Comparison of ENCODE assay signal across 32 cellular contexts in genomic region chr18:39500320-39500719, GRCh38.
"Had no signal": no experiment of that assay in that cellular context is flagged by ENCODE, and none has a peak within 500 bp of the region (broad histone marks: within the 10 kb centered on the region; RNA-seq: fewer than 3 reads in every experiment).

No MANE protein-coding gene starts in this region.

- H3K27me3 ChIP-seq: ascending aorta, cardiac muscle cell, colonic mucosa, gastroesophageal sphincter, left lung, pancreas had no signal

- H3K9me3 ChIP-seq: ascending aorta, colonic mucosa, gastroesophageal sphincter, heart right ventricle, lower lobe of right lung, pancreas, prostate gland, thoracic aorta had no signal

- H3K36me3 Mint-ChIP-seq: activated naive CD4-positive, alpha-beta T cell treated with anti-CD3 and anti-CD28 coated beads, Interleukin-2, amount 10 ng/mL, durations not matched to agents 7 days and 5 days; activated naive CD8-positive, alpha-beta T cell treated with anti-CD3 and anti-CD28 coated beads, Interleukin-2, amount 10 ng/mL, durations not matched to agents 7 days and 5 days; brain; stimulated activated effector memory CD8-positive, alpha-beta T cell treated with anti-CD3 and anti-CD28 coated beads, Interleukin-12 subunit alpha, Interleukin-12 subunit beta, amount 100 ng/mL, for 72 hours had no signal

- H3K4me1 ChIP-seq: ascending aorta, colonic mucosa, gastroesophageal sphincter, heart right ventricle, left lung, lower lobe of right lung, pancreas, prostate gland had no signal

- FAIRE-seq: pancreas, urothelium cell line had no signal

- H3K4me3 Mint-ChIP-seq: activated CD4-positive, alpha-beta memory T cell treated with anti-CD3 and anti-CD28 coated beads, Interleukin-2, amount 10 ng/mL, durations not matched to agents 7 days and 5 days; activated CD4-positive, alpha-beta T cell treated with anti-CD3 and anti-CD28 coated beads, Interleukin-2, amount 10 ng/mL, durations not matched to agents 7 days and 5 days; activated naive CD4-positive, alpha-beta T cell treated with anti-CD3 and anti-CD28 coated beads, Interleukin-2, amount 10 ng/mL, durations not matched to agents 7 days and 5 days; activated naive CD8-positive, alpha-beta T cell treated with anti-CD3 and anti-CD28 coated beads, Interleukin-2, amount 10 ng/mL, durations not matched to agents 7 days and 5 days; activated T-cell treated with anti-CD3 and anti-CD28 coated beads, Interleukin-2, amount 50 U/mL, for 24 hours; brain; stimulated activated effector memory CD8-positive, alpha-beta T cell treated with anti-CD3 and anti-CD28 coated beads, Interleukin-12 subunit alpha, Interleukin-12 subunit beta, amount 100 ng/mL, for 72 hours; stimulated activated naive CD8-positive, alpha-beta T cell treated with anti-CD3 and anti-CD28 coated beads, Interleukin-15, Interleukin-2, amounts not matched to agents 100 ng/mL and 50 ng/mL, for 24 hours had no signal

- H3K27me3 Mint-ChIP-seq: activated CD4-positive, alpha-beta memory T cell treated with anti-CD3 and anti-CD28 coated beads, Interleukin-2, amount 10 ng/mL, durations not matched to agents 7 days and 5 days; activated CD4-positive, alpha-beta T cell treated with anti-CD3 and anti-CD28 coated beads, Interleukin-2, amount 10 ng/mL, durations not matched to agents 7 days and 5 days; activated naive CD4-positive, alpha-beta T cell treated with anti-CD3 and anti-CD28 coated beads, Interleukin-2, amount 10 ng/mL, durations not matched to agents 7 days and 5 days; activated naive CD8-positive, alpha-beta T cell treated with anti-CD3 and anti-CD28 coated beads, Interleukin-2, amount 10 ng/mL, durations not matched to agents 7 days and 5 days; activated T-cell treated with anti-CD3 and anti-CD28 coated beads, Interleukin-2, amount 50 U/mL, for 24 hours; brain; stimulated activated naive CD8-positive, alpha-beta T cell treated with anti-CD3 and anti-CD28 coated beads, Interleukin-15, Interleukin-2, amounts not matched to agents 100 ng/mL and 50 ng/mL, for 24 hours had no signal

- H3K4me3 ChIP-seq: ascending aorta, cardiac muscle cell, colonic mucosa, gastroesophageal sphincter, heart right ventricle, left lung, lower lobe of right lung, pancreas, prostate gland, skin epidermis, thoracic aorta had no signal

- H3K4me1 Mint-ChIP-seq: activated CD4-positive, alpha-beta memory T cell treated with anti-CD3 and anti-CD28 coated beads, Interleukin-2, amount 10 ng/mL, durations not matched to agents 7 days and 5 days; activated CD4-positive, alpha-beta T cell treated with anti-CD3 and anti-CD28 coated beads, Interleukin-2, amount 10 ng/mL, durations not matched to agents 7 days and 5 days; activated naive CD4-positive, alpha-beta T cell treated with anti-CD3 and anti-CD28 coated beads, Interleukin-2, amount 10 ng/mL, durations not matched to agents 7 days and 5 days; activated naive CD8-positive, alpha-beta T cell treated with anti-CD3 and anti-CD28 coated beads, Interleukin-2, amount 10 ng/mL, durations not matched to agents 7 days and 5 days; stimulated activated effector memory CD8-positive, alpha-beta T cell treated with anti-CD3 and anti-CD28 coated beads, Interleukin-12 subunit alpha, Interleukin-12 subunit beta, amount 100 ng/mL, for 72 hours had no signal

- H3K27ac Mint-ChIP-seq: activated CD4-positive, alpha-beta memory T cell treated with anti-CD3 and anti-CD28 coated beads, Interleukin-2, amount 10 ng/mL, durations not matched to agents 7 days and 5 days; activated CD4-positive, alpha-beta T cell treated with anti-CD3 and anti-CD28 coated beads, Interleukin-2, amount 10 ng/mL, durations not matched to agents 7 days and 5 days; activated naive CD4-positive, alpha-beta T cell treated with anti-CD3 and anti-CD28 coated beads, Interleukin-2, amount 10 ng/mL, durations not matched to agents 7 days and 5 days; activated naive CD8-positive, alpha-beta T cell treated with anti-CD3 and anti-CD28 coated beads, Interleukin-2, amount 10 ng/mL, durations not matched to agents 7 days and 5 days; activated T-cell treated with anti-CD3 and anti-CD28 coated beads, Interleukin-2, amount 50 U/mL, for 24 hours; stimulated activated effector memory CD8-positive, alpha-beta T cell treated with anti-CD3 and anti-CD28 coated beads, Interleukin-12 subunit alpha, Interleukin-12 subunit beta, amount 100 ng/mL, for 72 hours; stimulated activated naive CD8-positive, alpha-beta T cell treated with anti-CD3 and anti-CD28 coated beads, Interleukin-15, Interleukin-2, amounts not matched to agents 100 ng/mL and 50 ng/mL, for 24 hours had no signal

- H3K27ac ChIP-seq: ascending aorta, cardiac muscle cell, colonic mucosa, gastroesophageal sphincter, heart right ventricle, left lung, lower lobe of right lung, pancreas, prostate gland, skin epidermis, thoracic aorta, WERI-Rb-1 had no signal

- DNase-seq: activated CD4-positive, alpha-beta memory T cell treated with anti-CD3 and anti-CD28 coated beads, Interleukin-2, amount 10 ng/mL, durations not matched to agents 7 days and 5 days; activated CD4-positive, alpha-beta T cell treated with anti-CD3 and anti-CD28 coated beads for 1 hour; activated CD4-positive, alpha-beta T cell treated with anti-CD3 and anti-CD28 coated beads, Interleukin-2, amount 10 ng/mL, durations not matched to agents 7 days and 5 days; activated CD8-positive, alpha-beta memory T cell treated with anti-CD3 and anti-CD28 coated beads, Interleukin-2, amount 50 U/mL, for 48 hours; activated gamma-delta T cell; activated naive CD4-positive, alpha-beta T cell treated with anti-CD3 and anti-CD28 coated beads, Interleukin-2, amount 10 ng/mL, durations not matched to agents 7 days and 5 days; activated naive CD8-positive, alpha-beta T cell treated with anti-CD3 and anti-CD28 coated beads, Interleukin-2, amount 10 ng/mL, durations not matched to agents 7 days and 5 days; activated T-cell treated with anti-CD3 and anti-CD28 coated beads, Interleukin-2, amount 50 U/mL, for 24 hours; cerebellar nuclear complex; colonic mucosa; effector CD8-positive, alpha-beta T cell; heart right ventricle; left lung; lower lobe of right lung; nucleus accumbens; pancreas; retina; stimulated activated CD4-positive, alpha-beta T cell treated with anti-CD3 and anti-CD28 coated beads, Interleukin-12 subunit alpha, Interleukin-12 subunit beta, amount 100 ng/mL, for 4 hours; stimulated activated CD4-positive, alpha-beta T cell treated with anti-CD3 and anti-CD28 coated beads, Interleukin-4, amount 100 ng/mL, for 1 hour; T1000; trophoblast cell; WERI-Rb-1 had no signal

- H3K9me3 Mint-ChIP-seq: activated CD4-positive, alpha-beta T cell treated with anti-CD3 and anti-CD28 coated beads, Interleukin-2, amount 10 ng/mL, durations not matched to agents 7 days and 5 days had no signal

- H3K36me3 ChIP-seq: ascending aorta, cardiac muscle cell, colonic mucosa, gastroesophageal sphincter, heart right ventricle, left lung, lower lobe of right lung, pancreas, prostate gland, thoracic aorta, WERI-Rb-1 had no signal
